In the genomic region with DNA sequence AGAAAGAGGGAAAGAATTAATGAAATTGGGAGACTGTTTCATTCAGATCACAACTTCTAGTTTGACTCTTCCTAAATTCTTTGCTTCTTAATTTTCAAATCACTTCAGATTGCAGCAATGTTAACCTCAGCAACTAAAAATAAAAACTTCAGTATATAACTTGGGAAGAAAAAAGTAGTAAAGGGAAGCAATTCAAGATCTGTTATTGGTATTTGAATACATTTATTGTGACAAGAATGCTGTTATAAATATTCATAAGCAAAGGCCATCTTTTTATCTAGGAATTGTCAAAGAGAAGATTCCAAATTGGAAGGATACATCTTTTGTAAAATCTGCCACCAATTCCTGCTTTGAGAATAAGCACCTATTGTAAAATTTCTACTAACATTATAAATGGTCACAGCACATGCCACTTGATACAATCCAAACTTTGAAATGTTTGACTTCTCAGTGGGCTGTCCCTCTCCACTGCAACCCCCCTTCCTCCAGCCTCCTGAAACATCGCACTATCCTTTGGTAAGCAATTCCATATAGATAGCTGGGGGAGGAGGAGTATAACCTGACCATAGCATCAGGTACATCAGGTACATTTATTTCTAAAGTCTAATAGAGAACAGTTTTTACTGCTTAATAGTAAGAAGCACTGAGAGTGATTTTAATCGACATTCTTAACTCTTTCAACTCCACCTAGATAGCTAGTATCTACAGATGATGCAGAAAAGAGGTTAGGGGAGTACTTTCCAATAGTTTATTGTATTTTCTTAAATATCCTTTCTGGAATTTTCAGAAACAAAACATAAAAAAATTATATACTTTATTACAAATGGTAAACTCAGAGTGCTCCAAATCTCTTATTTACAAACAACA, we compare ENCODE assay signal across 8 cellular contexts. TPM values are rescaled to one million over a fixed set of nuclear protein-coding genes. Genes with fewer than 3 reads are reported as not detected.
DNase-seq lines count a peak whose midpoint lies in the region; ATAC-seq, FAIRE-seq and TF ChIP-seq lines count a peak whose summit lies in the region.

No MANE protein-coding gene starts in this region.

- peaks cover 18% of the 10 kb centered on the region for H3K4me1 Mint-ChIP-seq in activated CD4-positive, alpha-beta memory T cell treated with anti-CD3 and anti-CD28 coated beads for 36 hours (ENCODE audit: low read depth)

- H3K4me1 ChIP-seq in right atrium auricular region (peaks cover 0 to 27% of the 10 kb centered on the region in 2 donors), right cardiac atrium (ENCODE audit: control insufficient read depth, insufficient read depth, low read length) (no peaks in the 10 kb centered on the region), small intestine (ENCODE audit: control insufficient read depth in 2 of 2, insufficient read depth in 1 of 2, low read depth in 1 of 2, low read length in 1 of 2) (peaks cover 0 to 4% of the 10 kb centered on the region in 2 donors)

- intact Hi-C loops in cardiac septum (cut with DNase I), result loop anchor here (5.0 to 10.0 kb wide), 5 partner anchors 276 to 951 kb away; no protein-coding TSS in a partner anchor
- intact Hi-C loops in activated CD4-positive, alpha-beta memory T cell treated with anti-CD3 and anti-CD28 coated beads for 36 hours (cut with micrococcal nuclease), result loop anchor here (5.0 to 10.0 kb wide), 6 partner anchors 164 to 696 kb away; partner anchors contain the start of gene OMA1
- intact Hi-C loops in right cardiac atrium (cut with DNase I), result loop anchor here in 3 of 4 donors (5.0 to 10.0 kb wide), 10 partner anchors 114 to 924 kb away; partner anchors contain the start of gene FGGY (in 3 of the 3)

- H3K4me3 ChIP-seq in right atrium auricular region (peak overlapping the region; percentile 81 to 85), right cardiac atrium (ENCODE audit: low read length) (peak overlapping the region; percentile 64), small intestine (ENCODE audit: low read depth in 1 of 2, low read length in 2 of 2) (peak overlapping the region in 1 of 2 donors; percentile 97)

- peaks cover 10% of the 10 kb centered on the region for H3K36me3 Mint-ChIP-seq in activated CD4-positive, alpha-beta memory T cell treated with anti-CD3 and anti-CD28 coated beads for 36 hours

- H3K36me3 ChIP-seq in right atrium auricular region (peaks cover 11% of the 10 kb centered on the region), small intestine (ENCODE audit: control insufficient read depth in 2 of 2, insufficient read depth in 2 of 2, low read length in 2 of 2) (no peaks in the 10 kb centered on the region)

- peaks cover 3% of the 10 kb centered on the region for H3K27me3 Mint-ChIP-seq in activated CD4-positive, alpha-beta memory T cell treated with anti-CD3 and anti-CD28 coated beads for 36 hours

- no peak for TF ChIP-seq CTCF in right atrium auricular region (IDR thresholded peaks at IDR 0.05)

- POLR2A ChIA-PET in activated CD4-positive, alpha-beta memory T cell treated with anti-CD3 and anti-CD28 coated beads for 36 hours (lab: Charles Lee), result interaction anchor here (1.0 kb wide), 1 partner anchor 26 kb away, joined by 4 read pairs; no protein-coding TSS in a partner anchor

- CTCF ChIA-PET in activated CD4-positive, alpha-beta memory T cell treated with anti-CD3 and anti-CD28 coated beads for 36 hours (lab: Charles Lee), result interaction anchor here (0.7 to 1.5 kb wide), 4 partner anchors 8 to 918 kb away, joined by 3 to 10 read pairs (median 4); partner anchors contain the start of gene MYSM1

- ATAC-seq in right cardiac atrium, result no peak
- no peak for ATAC-seq in HG02610 (IDR thresholded peaks at IDR 0.05; ENCODE audit: unreplicated experiment)
- ATAC-seq in GM18861 (IDR thresholded peaks at IDR 0.05; ENCODE audit: unreplicated experiment), result no peak

- H3K4me3 Mint-ChIP-seq in activated CD4-positive, alpha-beta memory T cell treated with anti-CD3 and anti-CD28 coated beads for 36 hours, result peak overlapping the region; percentile 16

- H3K27me3 ChIP-seq in right atrium auricular region (no peaks in the 10 kb centered on the region), right cardiac atrium (ENCODE audit: control insufficient read depth, insufficient read depth) (no peaks in the 10 kb centered on the region), small intestine (ENCODE audit: control insufficient read depth in 2 of 2, insufficient read depth in 2 of 2, low read length in 2 of 2) (no peaks in the 10 kb centered on the region)

- H3K27ac ChIP-seq in right atrium auricular region (peak overlapping the region; percentile 99 to 100), right cardiac atrium (ENCODE audit: low read length) (no peak overlapping the region), small intestine (ENCODE audit: low read depth in 1 of 2, low read length in 1 of 2) (peak overlapping the region in 1 of 2 donors; percentile 52)

- H3K27ac Mint-ChIP-seq in activated CD4-positive, alpha-beta memory T cell treated with anti-CD3 and anti-CD28 coated beads for 36 hours, result no peak overlapping the region

- H3K9me3 Mint-ChIP-seq in activated CD4-positive, alpha-beta memory T cell treated with anti-CD3 and anti-CD28 coated beads for 36 hours, result no peaks in the 10 kb centered on the region

- 20% methylated on average over 2 of the region's 2 CpGs for WGBS in right cardiac atrium
- 11 to 38% (median 34%) methylated on average over 2 of the region's 2 CpGs for WGBS in small intestine, 3 donors

- FAIRE-seq in small intestine (lab: Jason Lieb, UNC), result no peak

- H3K9me3 ChIP-seq in right atrium auricular region, result no peaks in the 10 kb centered on the region
- H3K9me3 ChIP-seq in right cardiac atrium (ENCODE audit: control insufficient read depth, low read length), result no peaks in the 10 kb centered on the region
- no peaks in the 10 kb centered on the region for H3K9me3 ChIP-seq in small intestine (ENCODE audit: control insufficient read depth, low read depth)

- DNase-seq in right atrium auricular region (ENCODE audit: low spot score) (no peak), cardiac septum (ENCODE audit: low spot score) (no peak), right cardiac atrium (no peak), small intestine (peak; percentile 35), SKM-1 (lab: John Stamatoyannopoulos, UW; ENCODE audit: unreplicated experiment) (no peak)
- no peak for DNase-seq in activated CD4-positive, alpha-beta memory T cell treated with anti-CD3 and anti-CD28 coated beads for 36 hours

RNA-seq across cellular contexts. Expression of gene JUN, which starts 3.0 kb away (rescaled TPM):
- total RNA-seq in right atrium auricular region (100 to 1,000 TPM in 1 of 2 donors, 10 to 100 TPM in 1; 74.3 to 199 TPM), cardiac septum (91.7 TPM), right cardiac atrium (10 to 100 TPM; 41.1 to 69.8 (median 50.7) TPM)
- total RNA-seq in activated CD4-positive, alpha-beta memory T cell treated with anti-CD3 and anti-CD28 coated beads for 36 hours, result 10 to 100 TPM; 12.5 to 13.2 TPM
- polyA plus RNA-seq in right cardiac atrium (211 TPM), small intestine (10 to 100 TPM; 47.4 to 82.2 (median 50.3) TPM)
